In the genomic region with DNA sequence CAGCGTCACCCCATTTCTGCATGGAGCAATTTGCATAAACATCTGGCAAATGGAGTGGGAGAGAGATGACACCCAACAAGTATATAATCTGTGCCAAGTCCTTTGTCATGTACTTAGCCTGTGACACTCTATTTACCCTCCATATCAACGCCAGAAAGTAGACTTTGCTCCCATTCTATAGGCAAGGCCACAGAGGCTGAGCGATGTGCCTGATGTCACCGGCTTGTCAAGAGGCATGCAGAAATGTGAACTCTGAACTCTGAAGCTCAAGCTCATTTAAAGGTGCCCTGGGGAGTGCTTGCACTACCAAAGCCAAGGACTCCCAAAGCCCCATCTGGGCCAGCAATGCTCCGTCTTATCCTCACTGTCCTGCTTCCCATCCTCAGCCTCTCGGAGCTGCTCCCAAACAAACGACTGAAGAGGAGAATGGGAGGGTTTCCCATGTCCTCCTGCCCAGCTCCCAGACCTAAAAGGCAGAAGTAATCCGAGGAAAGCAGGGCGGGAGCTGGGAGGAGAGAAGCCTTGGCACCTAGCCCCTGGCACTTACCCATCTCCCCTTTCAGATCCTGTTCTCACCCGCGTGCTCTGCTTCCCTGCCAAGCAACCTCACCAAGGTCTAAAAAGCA, we compare ENCODE assay signal across 1 cellular context.
TF ChIP-seq lines count a peak whose summit lies in the region.

No MANE protein-coding gene starts in this region.

TF ChIP-seq in HepG2, 621 proteins besides CTCF, POLR2A, EP300 and RAD21 (continued from another document and continues in another):
- TF ChIP-seq, protein P1, sequence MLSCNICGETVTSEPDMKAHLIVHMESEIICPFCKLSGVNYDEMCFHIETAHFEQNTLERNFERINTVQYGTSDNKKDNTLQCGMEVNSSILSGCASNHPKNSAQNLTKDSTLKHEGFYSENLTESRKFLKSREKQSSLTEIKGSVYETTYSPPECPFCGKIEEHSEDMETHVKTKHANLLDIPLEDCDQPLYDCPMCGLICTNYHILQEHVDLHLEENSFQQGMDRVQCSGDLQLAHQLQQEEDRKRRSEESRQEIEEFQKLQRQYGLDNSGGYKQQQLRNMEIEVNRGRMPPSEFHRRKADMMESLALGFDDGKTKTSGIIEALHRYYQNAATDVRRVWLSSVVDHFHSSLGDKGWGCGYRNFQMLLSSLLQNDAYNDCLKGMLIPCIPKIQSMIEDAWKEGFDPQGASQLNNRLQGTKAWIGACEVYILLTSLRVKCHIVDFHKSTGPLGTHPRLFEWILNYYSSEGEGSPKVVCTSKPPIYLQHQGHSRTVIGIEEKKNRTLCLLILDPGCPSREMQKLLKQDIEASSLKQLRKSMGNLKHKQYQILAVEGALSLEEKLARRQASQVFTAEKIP (CRISPR knock-in tag; IDR thresholded peaks at IDR 0.05; ENCODE audit: borderline replicate concordance), result no peak
- TF ChIP-seq MEIS1 (CRISPR knock-in tag; IDR thresholded peaks at IDR 0.05; ENCODE audit: borderline replicate concordance), result peak; percentile 99; the same call in 1 of the 2 replicates
- no peak for TF ChIP-seq CBFB (CRISPR knock-in tag; IDR thresholded peaks at IDR 0.05)
- no peak for TF ChIP-seq ZNF30 (CRISPR knock-in tag; IDR thresholded peaks at IDR 0.05)
- no peak for TF ChIP-seq RFXANK (CRISPR knock-in tag; IDR thresholded peaks at IDR 0.05)
- TF ChIP-seq, protein P2, sequence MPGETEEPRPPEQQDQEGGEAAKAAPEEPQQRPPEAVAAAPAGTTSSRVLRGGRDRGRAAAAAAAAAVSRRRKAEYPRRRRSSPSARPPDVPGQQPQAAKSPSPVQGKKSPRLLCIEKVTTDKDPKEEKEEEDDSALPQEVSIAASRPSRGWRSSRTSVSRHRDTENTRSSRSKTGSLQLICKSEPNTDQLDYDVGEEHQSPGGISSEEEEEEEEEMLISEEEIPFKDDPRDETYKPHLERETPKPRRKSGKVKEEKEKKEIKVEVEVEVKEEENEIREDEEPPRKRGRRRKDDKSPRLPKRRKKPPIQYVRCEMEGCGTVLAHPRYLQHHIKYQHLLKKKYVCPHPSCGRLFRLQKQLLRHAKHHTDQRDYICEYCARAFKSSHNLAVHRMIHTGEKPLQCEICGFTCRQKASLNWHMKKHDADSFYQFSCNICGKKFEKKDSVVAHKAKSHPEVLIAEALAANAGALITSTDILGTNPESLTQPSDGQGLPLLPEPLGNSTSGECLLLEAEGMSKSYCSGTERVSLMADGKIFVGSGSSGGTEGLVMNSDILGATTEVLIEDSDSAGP (CRISPR knock-in tag; IDR thresholded peaks at IDR 0.05; ENCODE audit: borderline replicate concordance), result peak; percentile 95
- no peak for TF ChIP-seq JDP2 (CRISPR knock-in tag; IDR thresholded peaks at IDR 0.05; ENCODE audit: borderline replicate concordance)
- TF ChIP-seq HNF4A (CRISPR knock-in tag; IDR thresholded peaks at IDR 0.05), result peak; percentile 99
- TF ChIP-seq, protein P3, sequence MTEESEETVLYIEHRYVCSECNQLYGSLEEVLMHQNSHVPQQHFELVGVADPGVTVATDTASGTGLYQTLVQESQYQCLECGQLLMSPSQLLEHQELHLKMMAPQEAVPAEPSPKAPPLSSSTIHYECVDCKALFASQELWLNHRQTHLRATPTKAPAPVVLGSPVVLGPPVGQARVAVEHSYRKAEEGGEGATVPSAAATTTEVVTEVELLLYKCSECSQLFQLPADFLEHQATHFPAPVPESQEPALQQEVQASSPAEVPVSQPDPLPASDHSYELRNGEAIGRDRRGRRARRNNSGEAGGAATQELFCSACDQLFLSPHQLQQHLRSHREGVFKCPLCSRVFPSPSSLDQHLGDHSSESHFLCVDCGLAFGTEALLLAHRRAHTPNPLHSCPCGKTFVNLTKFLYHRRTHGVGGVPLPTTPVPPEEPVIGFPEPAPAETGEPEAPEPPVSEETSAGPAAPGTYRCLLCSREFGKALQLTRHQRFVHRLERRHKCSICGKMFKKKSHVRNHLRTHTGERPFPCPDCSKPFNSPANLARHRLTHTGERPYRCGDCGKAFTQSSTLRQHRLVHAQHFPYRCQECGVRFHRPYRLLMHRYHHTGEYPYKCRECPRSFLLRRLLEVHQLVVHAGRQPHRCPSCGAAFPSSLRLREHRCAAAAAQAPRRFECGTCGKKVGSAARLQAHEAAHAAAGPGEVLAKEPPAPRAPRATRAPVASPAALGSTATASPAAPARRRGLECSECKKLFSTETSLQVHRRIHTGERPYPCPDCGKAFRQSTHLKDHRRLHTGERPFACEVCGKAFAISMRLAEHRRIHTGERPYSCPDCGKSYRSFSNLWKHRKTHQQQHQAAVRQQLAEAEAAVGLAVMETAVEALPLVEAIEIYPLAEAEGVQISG (CRISPR knock-in tag; IDR thresholded peaks at IDR 0.05), result peak; percentile 62
- no peak for TF ChIP-seq ZNF567 (CRISPR knock-in tag; IDR thresholded peaks at IDR 0.05; ENCODE audit: borderline replicate concordance)
- peak; percentile 97 for TF ChIP-seq HNF4G (IDR thresholded peaks at IDR 0.05; ENCODE audit: borderline replicate concordance, low read depth, low read length)
- TF ChIP-seq HNF4G (CRISPR knock-in tag; IDR thresholded peaks at IDR 0.05; ENCODE audit: borderline replicate concordance, low read depth), result peak; percentile 99
- peak; percentile 83 for TF ChIP-seq XRCC5 (optimal IDR thresholded peaks at IDR 0.05; ENCODE audit: low read length)
- TF ChIP-seq, protein P4, sequence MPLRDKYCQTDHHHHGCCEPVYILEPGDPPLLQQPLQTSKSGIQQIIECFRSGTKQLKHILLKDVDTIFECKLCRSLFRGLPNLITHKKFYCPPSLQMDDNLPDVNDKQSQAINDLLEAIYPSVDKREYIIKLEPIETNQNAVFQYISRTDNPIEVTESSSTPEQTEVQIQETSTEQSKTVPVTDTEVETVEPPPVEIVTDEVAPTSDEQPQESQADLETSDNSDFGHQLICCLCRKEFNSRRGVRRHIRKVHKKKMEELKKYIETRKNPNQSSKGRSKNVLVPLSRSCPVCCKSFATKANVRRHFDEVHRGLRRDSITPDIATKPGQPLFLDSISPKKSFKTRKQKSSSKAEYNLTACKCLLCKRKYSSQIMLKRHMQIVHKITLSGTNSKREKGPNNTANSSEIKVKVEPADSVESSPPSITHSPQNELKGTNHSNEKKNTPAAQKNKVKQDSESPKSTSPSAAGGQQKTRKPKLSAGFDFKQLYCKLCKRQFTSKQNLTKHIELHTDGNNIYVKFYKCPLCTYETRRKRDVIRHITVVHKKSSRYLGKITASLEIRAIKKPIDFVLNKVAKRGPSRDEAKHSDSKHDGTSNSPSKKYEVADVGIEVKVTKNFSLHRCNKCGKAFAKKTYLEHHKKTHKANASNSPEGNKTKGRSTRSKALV (CRISPR knock-in tag; IDR thresholded peaks at IDR 0.05), result no peak; the same call in 1 of the 2 replicates
- no peak for TF ChIP-seq EZH2 (conservative IDR thresholded peaks at IDR 0.05; ENCODE audit: low read depth, low read length)
- TF ChIP-seq ZNF33A (CRISPR knock-in tag; IDR thresholded peaks at IDR 0.05; ENCODE audit: borderline replicate concordance), result no peak
- peak; percentile 20; the same call in 1 of the 2 replicates for TF ChIP-seq ZSCAN31 (CRISPR knock-in tag; IDR thresholded peaks at IDR 0.05; ENCODE audit: low read depth)
- no peak for TF ChIP-seq ZNF720 (CRISPR knock-in tag; IDR thresholded peaks at IDR 0.05)
- TF ChIP-seq ZBTB3 (CRISPR knock-in tag; IDR thresholded peaks at IDR 0.05; ENCODE audit: borderline replicate concordance, low read depth), result peak; percentile 41; the same call in 1 of the 2 replicates
- TF ChIP-seq MAF1 (CRISPR knock-in tag; IDR thresholded peaks at IDR 0.05; ENCODE audit: borderline replicate concordance), result peak; percentile 75; the same call in 1 of the 2 replicates
- no peak for TF ChIP-seq ATRX (CRISPR knock-in tag; IDR thresholded peaks at IDR 0.05; ENCODE audit: borderline replicate concordance)
- no peak for TF ChIP-seq ZNF101 (CRISPR knock-in tag; IDR thresholded peaks at IDR 0.05; ENCODE audit: borderline replicate concordance, low read depth)
- TF ChIP-seq, protein P5, sequence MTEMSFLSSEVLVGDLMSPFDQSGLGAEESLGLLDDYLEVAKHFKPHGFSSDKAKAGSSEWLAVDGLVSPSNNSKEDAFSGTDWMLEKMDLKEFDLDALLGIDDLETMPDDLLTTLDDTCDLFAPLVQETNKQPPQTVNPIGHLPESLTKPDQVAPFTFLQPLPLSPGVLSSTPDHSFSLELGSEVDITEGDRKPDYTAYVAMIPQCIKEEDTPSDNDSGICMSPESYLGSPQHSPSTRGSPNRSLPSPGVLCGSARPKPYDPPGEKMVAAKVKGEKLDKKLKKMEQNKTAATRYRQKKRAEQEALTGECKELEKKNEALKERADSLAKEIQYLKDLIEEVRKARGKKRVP (CRISPR knock-in tag; IDR thresholded peaks at IDR 0.05), result peak in 1 of 2 experiments; percentile 82; a peak in 2 of 4 replicates
- TF ChIP-seq ZNF605 (CRISPR knock-in tag; IDR thresholded peaks at IDR 0.05), result no peak
- TF ChIP-seq RFX3 (CRISPR knock-in tag; IDR thresholded peaks at IDR 0.05), result no peak
- TF ChIP-seq PHF5A (CRISPR knock-in tag; IDR thresholded peaks at IDR 0.05; ENCODE audit: low read depth, unreplicated experiment), result peak; percentile 64
- no peak for TF ChIP-seq PLRG1 (conservative IDR thresholded peaks at IDR 0.05)
- no peak for TF ChIP-seq ZNF317 (CRISPR knock-in tag; IDR thresholded peaks at IDR 0.05)
- TF ChIP-seq, protein P6, sequence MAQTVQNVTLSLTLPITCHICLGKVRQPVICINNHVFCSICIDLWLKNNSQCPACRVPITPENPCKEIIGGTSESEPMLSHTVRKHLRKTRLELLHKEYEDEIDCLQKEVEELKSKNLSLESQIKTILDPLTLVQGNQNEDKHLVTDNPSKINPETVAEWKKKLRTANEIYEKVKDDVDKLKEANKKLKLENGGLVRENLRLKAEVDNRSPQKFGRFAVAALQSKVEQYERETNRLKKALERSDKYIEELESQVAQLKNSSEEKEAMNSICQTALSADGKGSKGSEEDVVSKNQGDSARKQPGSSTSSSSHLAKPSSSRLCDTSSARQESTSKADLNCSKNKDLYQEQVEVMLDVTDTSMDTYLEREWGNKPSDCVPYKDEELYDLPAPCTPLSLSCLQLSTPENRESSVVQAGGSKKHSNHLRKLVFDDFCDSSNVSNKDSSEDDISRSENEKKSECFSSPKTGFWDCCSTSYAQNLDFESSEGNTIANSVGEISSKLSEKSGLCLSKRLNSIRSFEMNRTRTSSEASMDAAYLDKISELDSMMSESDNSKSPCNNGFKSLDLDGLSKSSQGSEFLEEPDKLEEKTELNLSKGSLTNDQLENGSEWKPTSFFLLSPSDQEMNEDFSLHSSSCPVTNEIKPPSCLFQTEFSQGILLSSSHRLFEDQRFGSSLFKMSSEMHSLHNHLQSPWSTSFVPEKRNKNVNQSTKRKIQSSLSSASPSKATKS (CRISPR knock-in tag; IDR thresholded peaks at IDR 0.05), result no peak
- TF ChIP-seq CAMTA2 (CRISPR knock-in tag; IDR thresholded peaks at IDR 0.05; ENCODE audit: borderline replicate concordance), result no peak
- no peak; the same call in 1 of the 2 replicates for TF ChIP-seq ZNF343 (CRISPR knock-in tag; IDR thresholded peaks at IDR 0.05)
- no peak for TF ChIP-seq ZNF34 (CRISPR knock-in tag; IDR thresholded peaks at IDR 0.05; ENCODE audit: borderline replicate concordance)
- TF ChIP-seq ZNF143 (CRISPR knock-in tag; IDR thresholded peaks at IDR 0.05), result no peak
- TF ChIP-seq ZMYM3 (CRISPR knock-in tag; IDR thresholded peaks at IDR 0.05), result peak; percentile 98
- TF ChIP-seq, protein P7, sequence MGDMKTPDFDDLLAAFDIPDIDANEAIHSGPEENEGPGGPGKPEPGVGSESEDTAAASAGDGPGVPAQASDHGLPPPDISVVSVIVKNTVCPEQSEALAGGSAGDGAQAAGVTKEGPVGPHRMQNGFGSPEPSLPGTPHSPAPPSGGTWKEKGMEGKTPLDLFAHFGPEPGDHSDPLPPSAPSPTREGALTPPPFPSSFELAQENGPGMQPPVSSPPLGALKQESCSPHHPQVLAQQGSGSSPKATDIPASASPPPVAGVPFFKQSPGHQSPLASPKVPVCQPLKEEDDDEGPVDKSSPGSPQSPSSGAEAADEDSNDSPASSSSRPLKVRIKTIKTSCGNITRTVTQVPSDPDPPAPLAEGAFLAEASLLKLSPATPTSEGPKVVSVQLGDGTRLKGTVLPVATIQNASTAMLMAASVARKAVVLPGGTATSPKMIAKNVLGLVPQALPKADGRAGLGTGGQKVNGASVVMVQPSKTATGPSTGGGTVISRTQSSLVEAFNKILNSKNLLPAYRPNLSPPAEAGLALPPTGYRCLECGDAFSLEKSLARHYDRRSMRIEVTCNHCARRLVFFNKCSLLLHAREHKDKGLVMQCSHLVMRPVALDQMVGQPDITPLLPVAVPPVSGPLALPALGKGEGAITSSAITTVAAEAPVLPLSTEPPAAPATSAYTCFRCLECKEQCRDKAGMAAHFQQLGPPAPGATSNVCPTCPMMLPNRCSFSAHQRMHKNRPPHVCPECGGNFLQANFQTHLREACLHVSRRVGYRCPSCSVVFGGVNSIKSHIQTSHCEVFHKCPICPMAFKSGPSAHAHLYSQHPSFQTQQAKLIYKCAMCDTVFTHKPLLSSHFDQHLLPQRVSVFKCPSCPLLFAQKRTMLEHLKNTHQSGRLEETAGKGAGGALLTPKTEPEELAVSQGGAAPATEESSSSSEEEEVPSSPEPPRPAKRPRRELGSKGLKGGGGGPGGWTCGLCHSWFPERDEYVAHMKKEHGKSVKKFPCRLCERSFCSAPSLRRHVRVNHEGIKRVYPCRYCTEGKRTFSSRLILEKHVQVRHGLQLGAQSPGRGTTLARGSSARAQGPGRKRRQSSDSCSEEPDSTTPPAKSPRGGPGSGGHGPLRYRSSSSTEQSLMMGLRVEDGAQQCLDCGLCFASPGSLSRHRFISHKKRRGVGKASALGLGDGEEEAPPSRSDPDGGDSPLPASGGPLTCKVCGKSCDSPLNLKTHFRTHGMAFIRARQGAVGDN (CRISPR knock-in tag; IDR thresholded peaks at IDR 0.05), result peak; percentile 73
- no peak for TF ChIP-seq ZNF672 (CRISPR knock-in tag; IDR thresholded peaks at IDR 0.05)
- no peak for TF ChIP-seq ZNF207 (IDR thresholded peaks at IDR 0.05; ENCODE audit: borderline replicate concordance)
